8 cellular contexts compared by ENCODE assay signal in genomic region chr20:17611540-17612286, GRCh38. TPM values are rescaled to one million over a fixed set of nuclear protein-coding genes. Genes with fewer than 3 reads are reported as not detected.
DNase-seq lines count a peak whose midpoint lies in the region; ATAC-seq and TF ChIP-seq lines count a peak whose summit lies in the region.

No MANE protein-coding gene starts in this region.

- H3K27ac Mint-ChIP-seq in activated CD4-positive, alpha-beta T cell treated with anti-CD3 and anti-CD28 coated beads, Interleukin-2, amount 10 ng/mL, durations not matched to agents 24 days and 14 days = peak overlapping the region; percentile 95

- no peak for TF ChIP-seq POLR2A in adrenal gland (IDR thresholded peaks at IDR 0.05)

- H3K27me3 Mint-ChIP-seq in activated CD4-positive, alpha-beta T cell treated with anti-CD3 and anti-CD28 coated beads, Interleukin-2, amount 10 ng/mL, durations not matched to agents 24 days and 14 days = no peaks in the 10 kb centered on the region

- intact Hi-C loops in activated CD4-positive, alpha-beta T cell treated with anti-CD3 and anti-CD28 coated beads, Interleukin-2, amount 10 ng/mL, durations not matched to agents 24 days and 14 days (cut with micrococcal nuclease) = loop anchor here (5.0 kb wide), 1 partner anchor 39 kb away; the partner anchor contains the start of gene DSTN
- intact Hi-C loops in adrenal gland (cut with DNase I) (loop anchor here in 1 of 2 donors (5.0 kb wide), 1 partner anchor 34 kb away; no protein-coding TSS in a partner anchor), left colon (cut with DNase I, micrococcal nuclease) (loop anchor here in 1 of 2 donors (10.0 kb wide), 1 partner anchor 77 kb away; the partner anchor contains the start of gene BFSP1)

- ATAC-seq in left colon = peak; percentile 30
- no peak for ATAC-seq in GM19455 (IDR thresholded peaks at IDR 0.05; ENCODE audit: unreplicated experiment)

- H3K4me3 ChIP-seq in adrenal gland = no peak overlapping the region

- H3K9me3 Mint-ChIP-seq in activated CD4-positive, alpha-beta T cell treated with anti-CD3 and anti-CD28 coated beads, Interleukin-2, amount 10 ng/mL, durations not matched to agents 24 days and 14 days = no peaks in the 10 kb centered on the region

- TF ChIP-seq CTCF in adrenal gland (IDR thresholded peaks at IDR 0.05) = peak in 5 of 6 experiments; percentile 19 to 52 (median 36)

- H3K9me3 ChIP-seq in adrenal gland (replicated peaks in 1 of 3) = no peaks in the 10 kb centered on the region

- no peak overlapping the region for H3K4me3 Mint-ChIP-seq in activated CD4-positive, alpha-beta T cell treated with anti-CD3 and anti-CD28 coated beads, Interleukin-2, amount 10 ng/mL, durations not matched to agents 24 days and 14 days

- WGBS in adrenal gland, 4 donors = 59 to 90% (median 76%) methylated on average over 9 to 26 of the region's 26 CpGs

- H3K27ac ChIP-seq in adrenal gland = peak overlapping the region in 3 of 5 donors; percentile 25 to 71 (median 69)

- H3K36me3 ChIP-seq in adrenal gland (replicated peaks in 1 of 2) = peaks cover 0 to 39% of the 10 kb centered on the region in 2 donors

- H3K36me3 Mint-ChIP-seq in activated CD4-positive, alpha-beta T cell treated with anti-CD3 and anti-CD28 coated beads, Interleukin-2, amount 10 ng/mL, durations not matched to agents 24 days and 14 days (ENCODE audit: low read depth) = peaks cover 13% of the 10 kb centered on the region

- peaks cover 8 to 17% of the 10 kb centered on the region in 2 donors for H3K4me1 ChIP-seq in adrenal gland (replicated peaks in 1 of 2)

- peaks cover 24% of the 10 kb centered on the region for H3K4me1 Mint-ChIP-seq in activated CD4-positive, alpha-beta T cell treated with anti-CD3 and anti-CD28 coated beads, Interleukin-2, amount 10 ng/mL, durations not matched to agents 24 days and 14 days

- no peaks in the 10 kb centered on the region for H3K27me3 ChIP-seq in adrenal gland

- no peak for DNase-seq in activated CD4-positive, alpha-beta T cell treated with anti-CD3 and anti-CD28 coated beads, Interleukin-2, amount 10 ng/mL, durations not matched to agents 24 days and 14 days
- no peak for DNase-seq in activated CD4-positive, alpha-beta T cell treated with anti-CD3 and anti-CD28 coated beads for 48 hours
- DNase-seq in adrenal gland (peak in 3 of 7 donors; percentile 39 to 63 (median 39)), left colon (peak in 1 of 2 donors; percentile 58), ureter (ENCODE audit: low spot score) (peak; percentile 69), AML-193 (lab: John Stamatoyannopoulos, UW) (no peak)
- DNase-seq in effector CD4-positive, alpha-beta T cell = no peak

RNA-seq across cellular contexts. Expression of gene DSTN, which starts 41.8 kb away (rescaled TPM):
- total RNA-seq in activated CD4-positive, alpha-beta T cell treated with anti-CD3 and anti-CD28 coated beads, Interleukin-2, amount 10 ng/mL, durations not matched to agents 24 days and 14 days = 58.6 and 65.6 TPM in 2 replicates
- total RNA-seq in adrenal gland (100 to 1,000 TPM; 256 to 385 (median 280) TPM), left colon (100 to 1,000 TPM; 266 to 374 TPM), ureter (603 TPM)
- 100 to 1,000 TPM; 184 to 552 (median 192) TPM for polyA plus RNA-seq in adrenal gland
